Comparison of ENCODE assay signal across 14 cellular contexts in the genomic region with DNA sequence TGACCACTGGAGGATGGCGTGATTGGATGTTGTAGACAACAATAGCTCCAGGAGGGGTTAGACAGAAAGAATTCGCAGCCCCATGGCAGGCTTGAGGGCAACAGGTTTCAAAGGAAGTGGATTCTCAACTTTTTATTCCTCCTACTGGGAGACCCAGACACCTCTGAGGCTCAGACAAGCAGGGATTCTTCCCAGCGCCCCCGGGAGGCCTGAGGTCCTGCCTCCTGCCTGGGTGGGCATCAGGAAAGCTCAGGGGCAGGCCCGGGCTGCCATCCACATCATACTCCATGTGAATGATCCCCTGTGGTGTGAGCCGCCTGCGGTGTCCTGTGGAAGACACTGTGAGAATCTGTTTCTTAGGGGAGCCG.
DNase-seq lines count a peak whose midpoint lies in the region; ATAC-seq and TF ChIP-seq lines count a peak whose summit lies in the region.
"Had no signal": no experiment of that assay in that cellular context is flagged by ENCODE, and none has a peak within 500 bp of the region (broad histone marks: within the 10 kb centered on the region; RNA-seq: fewer than 3 reads in every experiment).

No MANE protein-coding gene starts in this region.

- no peak overlapping the region for H3K4me3 ChIP-seq in heart left ventricle
- H3K4me3 ChIP-seq in neural progenitor cell: no peak overlapping the region
- no peak overlapping the region for H3K4me3 ChIP-seq in mammary epithelial cell (replicated peaks in 1 of 3; ENCODE audit: insufficient read depth in 1 of 3, low read depth in 2 of 3, low read length in 3 of 3)

- intact Hi-C loops in cardiac septum (cut with DNase I): no loop called here
- intact Hi-C loops in heart left ventricle (cut with DNase I): no loop called here
- intact Hi-C loops in mammary epithelial cell (cut with micrococcal nuclease): no loop called here

- H3K4me1 Mint-ChIP-seq in neural progenitor cell (peaks cover 14% of the 10 kb centered on the region), type B pancreatic cell (ENCODE audit: unreplicated experiment) (peaks cover 42% of the 10 kb centered on the region)
- H3K4me1 Mint-ChIP-seq: CD4-positive, CD25-positive, alpha-beta regulatory T cell had no signal

- H3K27ac Mint-ChIP-seq in neural progenitor cell (no peak overlapping the region), type B pancreatic cell (no peak overlapping the region)

- in situ Hi-C loops in mammary epithelial cell (cut with MboI; ENCODE audit: low sequenced_read_pairs in 2 of 2): loop anchor here in 1 of 2 donors (25.0 kb wide), 1 partner anchor 793 kb away; no protein-coding TSS in a partner anchor

- no peak for TF ChIP-seq POLR2A in heart left ventricle (IDR thresholded peaks at IDR 0.05)

- no peaks in the 10 kb centered on the region for H3K36me3 ChIP-seq in heart left ventricle
- H3K36me3 ChIP-seq in neural progenitor cell: no peaks in the 10 kb centered on the region
- no peaks in the 10 kb centered on the region for H3K36me3 ChIP-seq in mammary epithelial cell (ENCODE audit: insufficient read depth, low read length)

- peak; percentile 58 for DNase-seq in cardiac septum (ENCODE audit: low spot score)
- no peak for DNase-seq in heart left ventricle
- peak; percentile 43 for DNase-seq in ecto neural progenitor cell (ENCODE audit: low spot score)
- DNase-seq in neural progenitor cell (ENCODE audit: low spot score): peak; percentile 61
- peak; percentile 66 for DNase-seq in type B pancreatic cell (ENCODE audit: extremely low spot score, unreplicated experiment)
- no peak for DNase-seq in cerebellar cortex (ENCODE audit: low spot score)
- no peak for DNase-seq in mammary epithelial cell
- DNase-seq in DMS79 treated with DMSO at 0.1 percent for 48 hours (lab: John Stamatoyannopoulos, UW): no peak
- DNase-seq: CD4-positive, CD25-positive, alpha-beta regulatory T cell; NCI-H1092 treated with DMSO at 0.1 percent for 48 hours; NCI-H1694; NCI-H345; NCI-H526 treated with DMSO at 0.1 percent for 48 hours had no signal

- H3K79me2 ChIP-seq in neural progenitor cell (ENCODE audit: low read depth) (no peaks in the 10 kb centered on the region), mammary epithelial cell (ENCODE audit: insufficient read depth, low read length) (no peaks in the 10 kb centered on the region)

- H3K4me1 ChIP-seq in heart left ventricle (peaks cover 0 to 9% (median 0%) of the 10 kb centered on the region in 12 donors), neural progenitor cell (peaks cover 14% of the 10 kb centered on the region), mammary epithelial cell (ENCODE audit: insufficient read depth, low read length) (no peaks in the 10 kb centered on the region)

- dilution Hi-C loops in mammary epithelial cell (cut with HindIII; ENCODE audit: low sequenced_read_pairs): loop anchor here (25.0 kb wide), 1 partner anchor 193 kb away; a partner anchor contains a TSS

- H2AFZ ChIP-seq in neural progenitor cell (replicated peaks) (peak overlapping the region; percentile 79), mammary epithelial cell (ENCODE audit: low read depth, low read length) (no peak overlapping the region)

- H3K4me2 ChIP-seq in neural progenitor cell (peak overlapping the region; percentile 32), mammary epithelial cell (ENCODE audit: insufficient read depth, low read depth, low read length) (no peak overlapping the region)
- H3K4me2 ChIP-seq: KMS-11 had no signal

- no peaks in the 10 kb centered on the region for H3K36me3 Mint-ChIP-seq in neural progenitor cell
- no peaks in the 10 kb centered on the region for H3K36me3 Mint-ChIP-seq in type B pancreatic cell
- H3K36me3 Mint-ChIP-seq: CD4-positive, CD25-positive, alpha-beta regulatory T cell had no signal

- H3K9me3 Mint-ChIP-seq in neural progenitor cell (no peaks in the 10 kb centered on the region), type B pancreatic cell (no peaks in the 10 kb centered on the region)

- ATAC-seq in heart left ventricle: no peak

- H3K27me3 ChIP-seq in heart left ventricle: no peaks in the 10 kb centered on the region
- H3K27me3 ChIP-seq in neural progenitor cell: no peaks in the 10 kb centered on the region
- H3K27me3 ChIP-seq in mammary epithelial cell (ENCODE audit: insufficient read depth, low read length): peaks cover 3% of the 10 kb centered on the region

- no TSS peak for BruUV-seq in mammary epithelial cell (replicated peaks; lab: Mats Ljungman, UMichigan)

- CTCF ChIA-PET in mammary epithelial cell (lab: Charles Lee; ENCODE audit: low non-redundant PET): no interaction called here

- H3K4me3 Mint-ChIP-seq in neural progenitor cell (no peak overlapping the region), type B pancreatic cell (no peak overlapping the region)
- H3K4me3 Mint-ChIP-seq: CD4-positive, CD25-positive, alpha-beta regulatory T cell had no signal

- H3K27me3 Mint-ChIP-seq in neural progenitor cell (ENCODE audit: insufficient read depth, low read depth): peaks cover 15% of the 10 kb centered on the region
- H3K27me3 Mint-ChIP-seq in type B pancreatic cell: no peaks in the 10 kb centered on the region

- H3K9ac ChIP-seq in neural progenitor cell (no peak overlapping the region), mammary epithelial cell (ENCODE audit: insufficient read depth, low read length) (no peak overlapping the region)
- H3K9ac ChIP-seq: KMS-11 had no signal

- 84 to 88% (median 86%) methylated on average over 8 of the region's 8 CpGs for WGBS in heart left ventricle, 4 donors
- WGBS in mammary epithelial cell (ENCODE audit: low coverage, missing lambda C conversion rate): 87% methylated on average over 8 of the region's 8 CpGs

- TF ChIP-seq CTCF in heart left ventricle (IDR thresholded peaks at IDR 0.05) (no peak), neural progenitor cell (IDR thresholded peaks at IDR 0.05) (no peak), type B pancreatic cell (conservative IDR thresholded peaks at IDR 0.05) (no peak), mammary epithelial cell (conservative IDR thresholded peaks at IDR 0.05 in 1 of 2, IDR thresholded peaks at IDR 0.05 in 1 of 2; ENCODE audit: extremely low read depth in 1 of 2, insufficient read depth in 1 of 2, low read depth in 1 of 2, low read length in 2 of 2) (no peak)

- H3K27ac ChIP-seq in heart left ventricle (no peak overlapping the region), neural progenitor cell (no peak overlapping the region), mammary epithelial cell (ENCODE audit: insufficient read depth, low read depth, low read length) (no peak overlapping the region)
- H3K27ac ChIP-seq: KMS-11 had no signal

- H3K9me3 ChIP-seq in heart left ventricle (no peaks in the 10 kb centered on the region), neural progenitor cell (ENCODE audit: low read depth) (no peaks in the 10 kb centered on the region), mammary epithelial cell (replicated peaks; ENCODE audit: insufficient read depth, low read length) (no peaks in the 10 kb centered on the region)

- H4K20me1 ChIP-seq in neural progenitor cell (ENCODE audit: low read depth): no peaks in the 10 kb centered on the region
- no peaks in the 10 kb centered on the region for H4K20me1 ChIP-seq in mammary epithelial cell (ENCODE audit: insufficient read depth, low read length)

- no peaks in the 10 kb centered on the region for H3F3A ChIP-seq in neural progenitor cell (ENCODE audit: low read depth)

Comparison
In these comparisons a context has a peak if more than half of its experiments do, and no peak if none do; other contexts are left out.
1. DNase-seq: peak in cardiac septum (single experiment), ecto neural progenitor cell (single experiment), neural progenitor cell (single experiment) and type B pancreatic cell (single experiment); none in heart left ventricle (0 of 5), cerebellar cortex (single experiment), mammary epithelial cell (single experiment) and DMS79 treated with DMSO at 0.1 percent for 48 hours (single experiment).